9 cellular contexts compared by ENCODE assay signal in the genomic region with DNA sequence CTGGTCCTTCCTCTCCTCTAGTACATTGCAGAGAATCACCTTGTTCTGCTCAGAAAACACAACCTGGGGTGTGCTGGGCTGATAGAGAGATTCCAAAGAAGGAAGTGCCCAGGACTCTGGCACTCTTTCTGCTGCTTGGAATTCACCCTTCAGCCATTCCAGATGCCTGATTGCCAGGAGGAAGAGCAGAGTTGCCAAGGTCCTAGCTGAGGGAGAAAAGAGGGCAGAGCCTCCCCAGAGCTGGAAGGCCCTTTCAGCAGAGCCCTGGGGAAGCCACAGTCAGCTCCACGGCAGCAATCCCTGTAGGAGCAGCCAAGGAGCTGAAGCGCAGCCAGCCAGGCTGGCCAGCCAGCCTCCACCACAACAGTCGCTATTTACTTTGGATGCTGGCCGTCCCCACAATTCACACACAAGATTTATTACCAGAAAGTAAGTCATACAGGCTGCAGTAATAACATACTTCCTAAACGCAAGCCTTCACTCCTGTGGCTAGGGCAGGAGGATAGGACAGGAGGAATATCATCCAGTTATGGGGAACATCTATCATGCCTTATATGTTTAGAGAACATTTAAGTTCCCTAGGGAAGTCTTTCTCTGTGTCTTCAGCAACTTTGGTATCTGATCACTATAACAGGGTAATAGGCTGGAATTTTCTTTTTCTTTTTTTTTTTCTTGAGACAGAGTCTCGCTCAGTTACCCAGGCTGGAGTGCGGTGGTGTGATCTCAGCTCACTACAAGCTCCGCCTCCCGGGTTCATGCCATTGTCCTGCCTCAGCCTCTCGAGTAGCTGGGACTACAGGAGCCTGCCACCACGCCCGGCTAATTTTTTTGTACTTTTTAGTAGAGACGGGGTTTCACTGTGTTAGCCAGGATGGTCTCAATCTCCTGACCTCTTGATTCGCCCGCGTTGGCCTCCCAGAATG. TPM values are rescaled to one million over a fixed set of nuclear protein-coding genes. Genes with fewer than 3 reads are reported as not detected.
DNase-seq lines count a peak whose midpoint lies in the region; ATAC-seq and TF ChIP-seq lines count a peak whose summit lies in the region.
"Had no signal": no experiment of that assay in that cellular context is flagged by ENCODE, and none has a peak within 500 bp of the region (broad histone marks: within the 10 kb centered on the region; RNA-seq: fewer than 3 reads in every experiment).

No MANE protein-coding gene starts in this region.

- no peak overlapping the region for H3K27ac Mint-ChIP-seq in natural killer cell
- H3K27ac Mint-ChIP-seq in naive thymus-derived CD4-positive, alpha-beta T cell: no peak overlapping the region

- no peaks in the 10 kb centered on the region for H3K27me3 ChIP-seq in naive thymus-derived CD4-positive, alpha-beta T cell (ENCODE audit: control insufficient read depth in 2 of 2, insufficient read depth in 2 of 2, low read length in 2 of 2)

- H3K4me3 Mint-ChIP-seq in natural killer cell: no peak overlapping the region
- H3K4me3 Mint-ChIP-seq in naive thymus-derived CD4-positive, alpha-beta T cell: no peak overlapping the region

- ATAC-seq in natural killer cell: no peak
- ATAC-seq in naive thymus-derived CD4-positive, alpha-beta T cell: no peak

- WGBS in urinary bladder: 59% methylated on average over 16 of the region's 16 CpGs

- no peak overlapping the region for H3K4me3 ChIP-seq in urinary bladder (ENCODE audit: low read depth, low read length)
- H3K4me3 ChIP-seq in naive thymus-derived CD4-positive, alpha-beta T cell (ENCODE audit: low read length): no peak overlapping the region

- H3K36me3 Mint-ChIP-seq in natural killer cell: no peaks in the 10 kb centered on the region
- H3K36me3 Mint-ChIP-seq in naive thymus-derived CD4-positive, alpha-beta T cell: no peaks in the 10 kb centered on the region

- H3K27me3 Mint-ChIP-seq in natural killer cell (ENCODE audit: low read depth in 2 of 2): peaks cover 26 to 42% of the 10 kb centered on the region in 2 donors
- peaks cover 15 to 33% (median 31%) of the 10 kb centered on the region in 5 donors for H3K27me3 Mint-ChIP-seq in naive thymus-derived CD4-positive, alpha-beta T cell

- H3K27ac ChIP-seq in urinary bladder (ENCODE audit: low read depth): peak overlapping the region; percentile 45
- H3K27ac ChIP-seq in naive thymus-derived CD4-positive, alpha-beta T cell (ENCODE audit: low read depth, low read length): no peak overlapping the region

- no peaks in the 10 kb centered on the region for H3K9me3 Mint-ChIP-seq in natural killer cell
- H3K9me3 Mint-ChIP-seq in naive thymus-derived CD4-positive, alpha-beta T cell: no peaks in the 10 kb centered on the region

- H3K9me3 ChIP-seq in naive thymus-derived CD4-positive, alpha-beta T cell (ENCODE audit: control insufficient read depth in 2 of 3, low read length in 3 of 3): no peaks in the 10 kb centered on the region

- H3K4me1 ChIP-seq in urinary bladder (ENCODE audit: insufficient read depth): peaks cover 1% of the 10 kb centered on the region
- no peaks in the 10 kb centered on the region for H3K4me1 ChIP-seq in naive thymus-derived CD4-positive, alpha-beta T cell (ENCODE audit: control insufficient read depth in 2 of 2, insufficient read depth in 2 of 2, low read length in 2 of 2)

- intact Hi-C loops in natural killer cell (cut with micrococcal nuclease): no loop called here
- intact Hi-C loops in naive thymus-derived CD4-positive, alpha-beta T cell (cut with micrococcal nuclease): no loop called here

- no peaks in the 10 kb centered on the region for H3K36me3 ChIP-seq in urinary bladder (ENCODE audit: insufficient read depth)
- H3K36me3 ChIP-seq in naive thymus-derived CD4-positive, alpha-beta T cell (ENCODE audit: control insufficient read depth in 2 of 3, insufficient read depth in 3 of 3, low read length in 3 of 3): no peaks in the 10 kb centered on the region

- POLR2A ChIA-PET in naive thymus-derived CD4-positive, alpha-beta T cell (lab: Charles Lee): interaction anchor here (0.6 kb wide), 1 partner anchor 47 kb away, joined by 3 read pairs; no protein-coding TSS in a partner anchor

- TF ChIP-seq CTCF in natural killer cell (IDR thresholded peaks at IDR 0.05): no peak

- no peaks in the 10 kb centered on the region for H3K4me1 Mint-ChIP-seq in natural killer cell
- H3K4me1 Mint-ChIP-seq in naive thymus-derived CD4-positive, alpha-beta T cell: no peaks in the 10 kb centered on the region

- CTCF ChIA-PET in naive thymus-derived CD4-positive, alpha-beta T cell (lab: Charles Lee): no interaction called here

- DNase-seq in NCI-H226 (peak; percentile 8), epidermal melanocyte (ENCODE audit: insufficient read length, low spot score) (peak; percentile 29), midbrain (lab: John Stamatoyannopoulos, UW) (peak; percentile 54), natural killer cell (no peak), NOMO-1 (lab: John Stamatoyannopoulos, UW; ENCODE audit: unreplicated experiment in 2 of 2) (no peak)
- DNase-seq in activated effector memory CD4-positive, alpha-beta T cell treated with Interleukin-2 at 50 U/mL for 16 hours: no peak
- DNase-seq in naive thymus-derived CD4-positive, alpha-beta T cell: no peak
- DNase-seq: activated CD4-positive, alpha-beta T cell treated with anti-CD3 and anti-CD28 coated beads, Interleukin-2, amount 50 U/mL, for 4 hours had no signal

RNA-seq across cellular contexts. Expression of a gene that starts 36.6 kb away (rescaled TPM):
- total RNA-seq in urinary bladder (11.8 TPM), natural killer cell (under 1 TPM in 1 of 3 donors, not detected in 2; 0.58 TPM)
- polyA plus RNA-seq in urinary bladder: 9.4 TPM
- total RNA-seq in naive thymus-derived CD4-positive, alpha-beta T cell: 1 to 10 TPM in 1 of 5 experiments, under 1 TPM in 1, not detected in 3; 0.24 to 1.0 TPM
- polyA plus RNA-seq in naive thymus-derived CD4-positive, alpha-beta T cell: not detected

Comparison
In these comparisons a context has a peak if more than half of its experiments do, and no peak if none do; other contexts are left out.
1. DNase-seq: peak in NCI-H226 (single experiment), epidermal melanocyte (single experiment) and midbrain (single experiment); none in activated effector memory CD4-positive, alpha-beta T cell treated with Interleukin-2 at 50 U/mL for 16 hours (single experiment), natural killer cell (single experiment), naive thymus-derived CD4-positive, alpha-beta T cell (0 of 9) and NOMO-1 (0 of 2).